27 cellular contexts compared by ENCODE assay signal in genomic region chr1:102498929-102499328, GRCh38.
"Had no signal": no experiment of that assay in that cellular context is flagged by ENCODE, and none has a peak within 500 bp of the region (broad histone marks: within the 10 kb centered on the region; RNA-seq: fewer than 3 reads in every experiment).

No MANE protein-coding gene starts in this region.

- H3K36me3 ChIP-seq: adrenal gland, colonic mucosa, esophagus squamous epithelium, heart left ventricle had no signal

- H3K4me1 ChIP-seq: adrenal gland, body of pancreas, colonic mucosa, esophagus squamous epithelium, heart left ventricle had no signal

- H3K27me3 ChIP-seq: adrenal gland, body of pancreas, colonic mucosa, esophagus squamous epithelium, heart left ventricle had no signal

- H3K27ac ChIP-seq: adrenal gland, body of pancreas, colonic mucosa, epithelial cell of prostate, esophagus squamous epithelium, heart left ventricle, VCaP had no signal

- ATAC-seq: activated T-cell treated with anti-CD3 and anti-CD28 coated beads, Interleukin-2, amount 50 U/mL, for 72 hours; body of pancreas; heart left ventricle; WTC11 had no signal

- H3K4me3 ChIP-seq: adrenal gland, body of pancreas, colonic mucosa, esophagus squamous epithelium, heart left ventricle had no signal

- DNase-seq: activated CD4-positive, alpha-beta memory T cell treated with anti-CD3 and anti-CD28 coated beads, Interleukin-2, amount 10 ng/mL, durations not matched to agents 7 days and 5 days; activated CD4-positive, alpha-beta T cell treated with anti-CD3 and anti-CD28 coated beads for 1 hour; activated CD4-positive, alpha-beta T cell treated with anti-CD3 and anti-CD28 coated beads for 4 hours; activated CD4-positive, alpha-beta T cell treated with anti-CD3 and anti-CD28 coated beads, Interleukin-2, amount 10 ng/mL, durations not matched to agents 7 days and 5 days; activated CD4-positive, alpha-beta T cell treated with anti-CD3 and anti-CD28 coated beads, Interleukin-2, amount 50 U/mL, for 4 hours; activated CD8-positive, alpha-beta memory T cell treated with anti-CD3 and anti-CD28 coated beads, Interleukin-2, amount 50 U/mL, for 48 hours; activated gamma-delta T cell; activated naive CD4-positive, alpha-beta T cell; activated naive CD4-positive, alpha-beta T cell treated with anti-CD3 and anti-CD28 coated beads, Interleukin-2, amount 50 U/mL, for 16 hours; activated T-cell treated with anti-CD3 and anti-CD28 coated beads for 4 hours; activated T-cell treated with anti-CD3 and anti-CD28 coated beads, Interleukin-2, amount 50 U/mL, for 24 hours; activated T-cell treated with anti-CD3 and anti-CD28 coated beads, Interleukin-2, amount 50 U/mL, for 72 hours; adrenal gland; amygdala; aorta; body of pancreas; caudate nucleus; colonic mucosa; effector CD8-positive, alpha-beta T cell; esophagus squamous epithelium; foreskin fibroblast; glutamatergic neuron; heart left ventricle; T-helper 2 cell had no signal

- H3K9me3 ChIP-seq: adrenal gland, colonic mucosa had no signal
